In the genomic region with DNA sequence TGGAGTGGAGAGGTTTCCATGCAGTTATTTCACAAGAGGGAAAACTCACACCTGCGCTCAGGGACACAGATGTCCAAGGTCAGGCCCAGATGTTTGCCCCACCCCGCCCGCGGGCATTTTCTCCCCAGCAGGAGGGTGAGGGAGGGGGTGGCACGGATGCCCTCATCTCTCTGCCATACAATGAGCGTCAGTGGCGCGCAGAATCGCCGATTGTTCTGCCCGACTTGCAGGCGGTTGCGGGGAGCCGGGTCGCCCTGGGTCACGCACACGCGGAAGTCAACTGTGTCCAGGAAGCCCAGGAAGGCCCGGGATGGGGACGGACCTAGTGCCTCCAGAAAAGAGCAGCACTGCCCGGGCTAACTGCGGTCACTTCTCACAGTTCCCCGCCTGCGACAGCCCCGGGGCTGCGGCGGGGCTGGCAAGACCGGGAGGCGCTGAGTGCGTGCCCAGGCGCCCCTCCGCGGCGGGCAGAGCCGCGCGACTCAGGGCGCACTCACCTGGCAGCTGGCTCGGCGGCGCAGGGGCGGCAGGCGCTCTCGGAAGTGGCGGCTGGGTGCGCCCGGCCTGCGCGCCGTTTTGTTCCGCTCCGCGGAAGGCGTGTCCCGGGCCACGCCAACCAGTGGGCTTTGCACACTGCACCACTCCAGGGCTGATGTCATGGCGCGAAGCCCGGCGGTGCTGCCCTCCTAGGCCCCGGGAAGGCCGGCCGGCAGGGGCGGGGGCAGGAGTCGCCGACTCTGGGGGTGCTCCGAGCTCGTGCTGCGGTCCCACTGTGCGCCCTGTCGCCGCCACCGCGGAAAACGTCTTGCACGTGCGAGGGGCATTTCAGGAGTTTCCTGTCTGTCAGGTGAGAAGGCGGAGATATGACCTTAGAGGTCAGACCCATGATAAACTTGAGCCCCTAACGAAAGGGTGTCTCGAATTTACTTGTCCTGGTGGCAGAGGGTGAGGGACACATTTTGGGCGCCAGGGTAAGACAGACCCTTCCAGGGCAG, we compare ENCODE assay signal across 7 cellular contexts. TPM values are rescaled to one million over a fixed set of nuclear protein-coding genes. Genes with fewer than 3 reads are reported as not detected.
DNase-seq lines count a peak whose midpoint lies in the region; ATAC-seq, FAIRE-seq and TF ChIP-seq lines count a peak whose summit lies in the region.

A gene (minus strand): TSS at position 551 of the 995 bp plus-strand sequence. CDS start 10,820 bp downstream, outside the sequence.

- TF ChIP-seq CTCF in WI38 (IDR thresholded peaks at IDR 0.05; ENCODE audit: low read depth, low read length) (no peak), bronchial epithelial cell (IDR thresholded peaks at IDR 0.05; ENCODE audit: insufficient read depth, low read length, severe bottlenecking) (peak; percentile 10), keratinocyte (optimal IDR thresholded peaks at IDR 0.05 in 1 of 3, IDR thresholded peaks at IDR 0.05 in 1 of 3, conservative IDR thresholded peaks at IDR 0.05 in 1 of 3; ENCODE audit: extremely low read depth in 1 of 3, insufficient read depth in 2 of 3, low read length in 3 of 3) (peak in 1 of 3 experiments; percentile 41)

- peak; percentile 93 for ATAC-seq in GM18511 (IDR thresholded peaks at IDR 0.05; ENCODE audit: unreplicated experiment)
- ATAC-seq in HG02938 (IDR thresholded peaks at IDR 0.05; ENCODE audit: unreplicated experiment), result peak; percentile 67

- peak within 1 kb of the TSS; percentile 89 for H3K4me3 ChIP-seq in WI38 (ENCODE audit: low read depth, low read length)
- H3K4me3 ChIP-seq in bronchial epithelial cell (ENCODE audit: low read depth, low read length), result peak within 1 kb of the TSS; percentile 50
- peak within 1 kb of the TSS; percentile 63 to 75 (median 63) for H3K4me3 ChIP-seq in keratinocyte (ENCODE audit: control insufficient read depth in 2 of 3, extremely low read depth in 1 of 3, insufficient read depth in 2 of 3, low read depth in 1 of 3, low read length in 3 of 3)

- H3K9me1 ChIP-seq in keratinocyte (ENCODE audit: control insufficient read depth, extremely low read depth, insufficient read depth, low read length), result peaks cover 5% of the 10 kb centered on the region

- H3K4me1 ChIP-seq in keratinocyte (ENCODE audit: control insufficient read depth, extremely low read depth, insufficient read depth, low read length), result peaks cover 44% of the 10 kb centered on the region

- H3K9me3 ChIP-seq in keratinocyte (ENCODE audit: control insufficient read depth, low read depth, low read length), result no peaks in the 10 kb centered on the region

- peaks cover 3% of the 10 kb centered on the region for H4K20me1 ChIP-seq in keratinocyte (ENCODE audit: control insufficient read depth, extremely low read depth, insufficient read depth, low read length)

- peak within 1 kb of the TSS; percentile 87 for H3K4me2 ChIP-seq in keratinocyte (ENCODE audit: control insufficient read depth, extremely low read depth, insufficient read depth, low read depth, low read length)

- no peaks in the 10 kb centered on the region for H3K27me3 ChIP-seq in bronchial epithelial cell (ENCODE audit: control insufficient read depth, insufficient read depth, low read length)
- H3K27me3 ChIP-seq in keratinocyte (ENCODE audit: control insufficient read depth, extremely low read depth, insufficient read depth, low read length), result no peaks in the 10 kb centered on the region

- dilution Hi-C loops in keratinocyte (cut with MboI; ENCODE audit: extremely low pct_ligation_motif_present, low sequenced_read_pairs), result no loop called here

- H2AFZ ChIP-seq in keratinocyte (ENCODE audit: control insufficient read depth, low read length), result peak within 1 kb of the TSS; percentile 82

- no peak for FAIRE-seq in bronchial epithelial cell (lab: Jason Lieb, UNC)
- no peak for FAIRE-seq in keratinocyte (lab: Jason Lieb, UNC)

- peak within 1 kb of the TSS; percentile 79 for H3K9ac ChIP-seq in keratinocyte (ENCODE audit: control insufficient read depth, extremely low read depth, insufficient read depth, low read length)

- DNase-seq in NCI-H2081 treated with DMSO at 0.1 percent for 48 hours (lab: John Stamatoyannopoulos, UW) (peak; percentile 46), bronchial epithelial cell (ENCODE audit: low read depth) (peak; percentile 72), keratinocyte (ENCODE audit: low read depth, low spot score) (no peak)
- DNase-seq in stimulated activated CD4-positive, alpha-beta T cell treated with anti-CD3 and anti-CD28 coated beads, Interleukin-15, amount 100 ng/mL, for 1 hour (ENCODE audit: low read depth in 1 of 2, low spot score in 1 of 2), result peak; percentile 69 to 73

- peaks cover 49% of the 10 kb centered on the region for H3K79me2 ChIP-seq in keratinocyte (ENCODE audit: control insufficient read depth, insufficient read depth, low read length)

- H3K36me3 ChIP-seq in bronchial epithelial cell (ENCODE audit: control insufficient read depth, insufficient read depth, low read length) (no peaks in the 10 kb centered on the region), keratinocyte (ENCODE audit: control insufficient read depth in 2 of 2, extremely low read depth in 1 of 2, insufficient read depth in 2 of 2, low read length in 2 of 2) (peaks cover 2 to 5% of the 10 kb centered on the region in 2 experiments)

- peak within 1 kb of the TSS; percentile 79 for H3K27ac ChIP-seq in keratinocyte (ENCODE audit: control insufficient read depth, insufficient read depth, low read length)

RNA-seq across cellular contexts. Expression of the gene that starts here (rescaled TPM):
- total RNA-seq in bronchial epithelial cell, result 257 and 258 TPM in 2 replicates
- polyA plus RNA-seq in keratinocyte, result 165 to 200 TPM (median 168 TPM) in 3 replicates
- polyA plus RNA-seq in keratinocyte (2011; ENCODE audit: low read depth), result 22.6 TPM
- 170 and 264 TPM in 2 replicates for polyA plus RNA-seq in keratinocyte (2011; cell fraction: cytosol; rRNA removed)
- 136 and 173 TPM in 2 replicates for polyA plus RNA-seq in keratinocyte (2011; cell fraction: nucleus; rRNA removed)
- 108 and 202 TPM in 2 replicates for polyA plus RNA-seq in keratinocyte (2012; ENCODE audit: low replicate concordance)
- polyA minus RNA-seq in keratinocyte, result 136 to 283 TPM (median 152 TPM) in 3 replicates
- polyA minus RNA-seq in keratinocyte (2011; cell fraction: cytosol; rRNA and poly(A)+ RNA removed), result 118 TPM
- polyA minus RNA-seq in keratinocyte (2011; cell fraction: nucleus; rRNA and poly(A)+ RNA removed), result 45.3 and 66.0 TPM in 2 replicates
